9 cellular contexts compared by ENCODE assay signal in the genomic region with DNA sequence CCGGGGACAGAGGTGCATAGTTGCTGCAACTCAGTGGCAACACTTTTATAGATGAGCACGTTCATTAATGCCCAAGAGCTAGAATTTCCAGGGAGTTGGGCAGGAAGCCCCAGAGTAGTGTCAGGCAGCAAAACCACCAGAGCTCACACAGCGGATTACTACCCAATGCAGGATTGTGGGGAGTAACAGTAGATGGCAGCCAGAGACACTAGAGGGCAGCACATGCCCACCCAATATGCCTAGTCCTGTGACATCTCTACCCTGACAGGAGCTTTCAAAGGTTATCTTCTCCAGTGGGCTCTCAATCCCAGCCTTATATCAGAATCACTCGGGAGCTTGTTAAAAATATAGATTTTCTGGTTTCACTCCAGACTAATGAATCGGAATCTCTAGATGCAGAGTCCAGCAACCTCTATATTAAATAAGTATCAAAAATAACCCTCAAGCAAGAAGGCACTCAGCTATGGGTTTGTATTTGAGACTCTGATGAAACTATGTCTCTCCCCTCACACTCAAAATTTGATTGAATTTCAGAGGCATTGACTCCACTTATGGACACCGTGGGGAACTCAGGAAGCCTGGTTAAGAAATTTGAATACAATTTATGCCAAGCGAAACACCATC. TPM values are rescaled to one million over a fixed set of nuclear protein-coding genes. Genes with fewer than 3 reads are reported as not detected.
DNase-seq lines count a peak whose midpoint lies in the region; ATAC-seq and TF ChIP-seq lines count a peak whose summit lies in the region.
"Had no signal": no experiment of that assay in that cellular context is flagged by ENCODE, and none has a peak within 500 bp of the region (broad histone marks: within the 10 kb centered on the region; RNA-seq: fewer than 3 reads in every experiment).

No MANE protein-coding gene starts in this region.

- H3K27ac ChIP-seq in iPS DF 6.9 (ENCODE audit: low read length): no peak overlapping the region

- H3K27me3 ChIP-seq in iPS DF 6.9 (ENCODE audit: control insufficient read depth, insufficient read depth, low read length): no peaks in the 10 kb centered on the region

- no CpG with 5 or more reads among the region's 7 CpGs for WGBS in iPS DF 6.9 (ENCODE audit: insufficient coverage, insufficient read length)

- peaks cover 5% of the 10 kb centered on the region for H3K4me1 Mint-ChIP-seq in brain

- no peaks in the 10 kb centered on the region for H3K36me3 ChIP-seq in iPS DF 6.9 (ENCODE audit: control insufficient read depth, insufficient read depth, low read length)

- no peak overlapping the region for H3K27ac Mint-ChIP-seq in brain
- H3K27ac Mint-ChIP-seq: stimulated activated naive CD8-positive, alpha-beta T cell treated with anti-CD3 and anti-CD28 coated beads, Interleukin-15, Interleukin-2, amounts not matched to agents 100 ng/mL and 50 ng/mL, for 24 hours had no signal

- peaks cover 25% of the 10 kb centered on the region for H3K27me3 Mint-ChIP-seq in brain

- no peaks in the 10 kb centered on the region for H3K36me3 Mint-ChIP-seq in brain

- ATAC-seq in HG02884 (IDR thresholded peaks at IDR 0.05; ENCODE audit: unreplicated experiment) (peak; percentile 76), HG02623 (IDR thresholded peaks at IDR 0.05; ENCODE audit: unreplicated experiment) (no peak)

- H3K4me3 Mint-ChIP-seq in brain: no peak overlapping the region
- H3K4me3 Mint-ChIP-seq: stimulated activated naive CD8-positive, alpha-beta T cell treated with anti-CD3 and anti-CD28 coated beads, Interleukin-15, Interleukin-2, amounts not matched to agents 100 ng/mL and 50 ng/mL, for 24 hours had no signal

- DNase-seq in NCI-H2107 treated with DMSO at 0.1 percent for 48 hours (lab: John Stamatoyannopoulos, UW; ENCODE audit: unreplicated experiment) (peak; percentile 74), UCSD-AML1 (lab: John Stamatoyannopoulos, UW; ENCODE audit: unreplicated experiment) (peak; percentile 70), iPS DF 6.9 (ENCODE audit: low read depth, low spot score) (peak; percentile 70)
- peak; percentile 68 to 79 for DNase-seq in stimulated activated CD4-positive, alpha-beta T cell treated with anti-CD3 and anti-CD28 coated beads, Interleukin-12 subunit alpha, Interleukin-12 subunit beta, amount 100 ng/mL, for 24 hours (ENCODE audit: low read depth in 2 of 2)

- no peak overlapping the region for H3K4me3 ChIP-seq in iPS DF 6.9 (ENCODE audit: low read length)

- H3K4me1 ChIP-seq in iPS DF 6.9 (ENCODE audit: control insufficient read depth, insufficient read depth, low read length): no peaks in the 10 kb centered on the region

- TF ChIP-seq CTCF in GM12873 (IDR thresholded peaks at IDR 0.05; ENCODE audit: insufficient read depth, low read depth, low read length, missing control alignments) (peak; percentile 93), brain (conservative IDR thresholded peaks at IDR 0.05) (peak; percentile 91 to 95)

- no peaks in the 10 kb centered on the region for H3K9me3 ChIP-seq in iPS DF 6.9 (ENCODE audit: control insufficient read depth, insufficient read depth, low read length)

- no peaks in the 10 kb centered on the region for H3K9me3 Mint-ChIP-seq in brain
- H3K9me3 Mint-ChIP-seq: stimulated activated naive CD8-positive, alpha-beta T cell treated with anti-CD3 and anti-CD28 coated beads, Interleukin-15, Interleukin-2, amounts not matched to agents 100 ng/mL and 50 ng/mL, for 24 hours had no signal

RNA-seq across cellular contexts. Expression of a gene that starts 58.4 kb away (rescaled TPM):
- 14.7 TPM for polyA plus RNA-seq in brain (ENCODE audit: insufficient read depth, low read depth, low replicate concordance)
